20 cellular contexts compared by ENCODE assay signal in genomic region chr4:142977182-142977581, GRCh38.
DNase-seq lines count a peak whose midpoint lies in the region; ATAC-seq, FAIRE-seq and TF ChIP-seq lines count a peak whose summit lies in the region.
"Had no signal": no experiment of that assay in that cellular context is flagged by ENCODE, and none has a peak within 500 bp of the region (broad histone marks: within the 10 kb centered on the region; RNA-seq: fewer than 3 reads in every experiment).

No MANE protein-coding gene starts in this region.

- no peak overlapping the region for H3K27ac ChIP-seq in A549
- H3K27ac ChIP-seq in IMR-90 (ENCODE audit: insufficient read depth, low read length) = no peak overlapping the region
- H3K27ac ChIP-seq in H1 (ENCODE audit: low read depth, low read length) = no peak overlapping the region
- H3K27ac ChIP-seq in small intestine (ENCODE audit: low read depth in 1 of 2, low read length in 1 of 2) = no peak overlapping the region
- no peak overlapping the region for H3K27ac ChIP-seq in colonic mucosa
- H3K27ac ChIP-seq: BLaER1 treated with 17β-estradiol and CSF1 and Interleukin-3, amounts not matched to agents 10 nM and 100 nM; C4-2B had no signal

- H2BK20ac ChIP-seq in IMR-90 (ENCODE audit: low read depth, low read length) (no peak overlapping the region), H1 (ENCODE audit: low read length) (no peak overlapping the region)

- no peaks in the 10 kb centered on the region for H3K36me3 ChIP-seq in IMR-90 (ENCODE audit: control insufficient read depth, insufficient read depth, low read length)
- no peaks in the 10 kb centered on the region for H3K36me3 ChIP-seq in H1 (ENCODE audit: control insufficient read depth in 2 of 4, insufficient read depth in 4 of 4, low read length in 3 of 4)
- H3K36me3 ChIP-seq in small intestine (ENCODE audit: control insufficient read depth in 2 of 2, insufficient read depth in 2 of 2, low read length in 2 of 2) = no peaks in the 10 kb centered on the region
- H3K36me3 ChIP-seq in colonic mucosa = no peaks in the 10 kb centered on the region
- H3K36me3 ChIP-seq: BLaER1 treated with 17β-estradiol and CSF1 and Interleukin-3, amounts not matched to agents 10 nM and 100 nM had no signal

- no peak overlapping the region for H2AK9ac ChIP-seq in IMR-90 (replicated peaks; ENCODE audit: low read depth, low read length, poor library complexity)

- no peak overlapping the region for H2BK12ac ChIP-seq in H1 (ENCODE audit: low read depth, low read length)

- TF ChIP-seq EP300 in A549 (IDR thresholded peaks at IDR 0.05) = no peak
- no peak for TF ChIP-seq EP300 in H1 (IDR thresholded peaks at IDR 0.05; ENCODE audit: borderline replicate concordance in 1 of 2, low read depth in 2 of 2, low read length in 2 of 2)

- H3K23me2 ChIP-seq in H1 (ENCODE audit: low read depth, low read length) = no peaks in the 10 kb centered on the region

- H3K4me2 ChIP-seq in A549 = no peak overlapping the region
- H3K4me2 ChIP-seq in IMR-90 (ENCODE audit: low read depth, low read length) = no peak overlapping the region
- H3K4me2 ChIP-seq in H1 (ENCODE audit: insufficient read depth in 1 of 2, low read depth in 2 of 2, low read length in 2 of 2) = no peak overlapping the region

- no peak overlapping the region for H3K9ac ChIP-seq in IMR-90 (ENCODE audit: low read depth, low read length)
- no peak overlapping the region for H3K9ac ChIP-seq in H1 (replicated peaks in 1 of 4; ENCODE audit: extremely low read depth in 1 of 4, low read depth in 3 of 4, low read length in 3 of 4)
- no peak overlapping the region for H3K9ac ChIP-seq in colonic mucosa (ENCODE audit: low read depth in 2 of 2, low read length in 2 of 2)
- H3K9ac ChIP-seq: BLaER1 treated with 17β-estradiol and CSF1 and Interleukin-3, amounts not matched to agents 10 nM and 100 nM had no signal

- FAIRE-seq in A549 (lab: Jason Lieb, UNC) (no peak), H1 (lab: Jason Lieb, UNC) (no peak), small intestine (lab: Jason Lieb, UNC) (peak; percentile 65)
- FAIRE-seq: D721Med, GM12891, GM19239 had no signal

- H3K56ac ChIP-seq in IMR-90 (ENCODE audit: extremely low read depth, insufficient read depth, low read length) (no peak overlapping the region), H1 (replicated peaks; ENCODE audit: insufficient read length, low read depth, low read length) (no peak overlapping the region)

- H2BK15ac ChIP-seq in IMR-90 (ENCODE audit: low read depth, low read length) (no peak overlapping the region), H1 (ENCODE audit: low read length) (no peak overlapping the region)

- H2AK5ac ChIP-seq in IMR-90 (ENCODE audit: low read depth, low read length) (no peak overlapping the region), H1 (ENCODE audit: low read depth, low read length) (no peak overlapping the region)

- no peak overlapping the region for H3K4me3 ChIP-seq in A549
- H3K4me3 ChIP-seq in IMR-90 (ENCODE audit: insufficient read depth, low read depth, low read length) = no peak overlapping the region
- H3K4me3 ChIP-seq in H1 (ENCODE audit: extremely low read depth in 1 of 4, insufficient read depth in 2 of 4, low read depth in 3 of 4, low read length in 4 of 4) = no peak overlapping the region
- no peak overlapping the region for H3K4me3 ChIP-seq in small intestine (ENCODE audit: low read depth in 1 of 2, low read length in 2 of 2)
- no peak overlapping the region for H3K4me3 ChIP-seq in colonic mucosa
- H3K4me3 ChIP-seq: BLaER1 treated with 17β-estradiol and CSF1 and Interleukin-3, amounts not matched to agents 10 nM and 100 nM had no signal

- no peaks in the 10 kb centered on the region for H3K27me3 ChIP-seq in IMR-90 (ENCODE audit: control insufficient read depth, insufficient read depth, low read length)
- no peaks in the 10 kb centered on the region for H3K27me3 ChIP-seq in H1 (replicated peaks in 1 of 4; ENCODE audit: control insufficient read depth in 3 of 4, extremely low read depth in 1 of 4, insufficient read depth in 3 of 4, low read length in 3 of 4)
- no peaks in the 10 kb centered on the region for H3K27me3 ChIP-seq in small intestine (ENCODE audit: control insufficient read depth in 2 of 2, insufficient read depth in 2 of 2, low read length in 2 of 2)
- H3K27me3 ChIP-seq in colonic mucosa = no peaks in the 10 kb centered on the region
- H3K27me3 ChIP-seq: BLaER1 treated with 17β-estradiol and CSF1 and Interleukin-3, amounts not matched to agents 10 nM and 100 nM had no signal

- H4K91ac ChIP-seq in IMR-90 (ENCODE audit: insufficient read depth, low read depth, low read length) (no peak overlapping the region), H1 (replicated peaks; ENCODE audit: insufficient read length, low read length) (no peak overlapping the region)

- H2BK120ac ChIP-seq in IMR-90 (ENCODE audit: low read depth, low read length) (no peak overlapping the region), H1 (replicated peaks; ENCODE audit: low read depth, low read length) (no peak overlapping the region)

- no peak overlapping the region for H3K18ac ChIP-seq in IMR-90 (ENCODE audit: low read depth, low read length)
- H3K18ac ChIP-seq in H1 (ENCODE audit: extremely low read depth, low read length) = no peak overlapping the region

- intact Hi-C loops in IMR-90 (cut with micrococcal nuclease) = no loop called here
- intact Hi-C loops in colonic mucosa (cut with DNase I) = no loop called here

- no peak for ATAC-seq in A549
- ATAC-seq in IMR-90 (ENCODE audit: low read depth) = no peak
- ATAC-seq in HG02642 (IDR thresholded peaks at IDR 0.05; ENCODE audit: poor library complexity, unreplicated experiment) = no peak
- ATAC-seq: CD8-positive, alpha-beta T cell had no signal

- no peak overlapping the region for H3K4ac ChIP-seq in IMR-90 (ENCODE audit: low read depth, low read length)
- no peak overlapping the region for H3K4ac ChIP-seq in H1 (replicated peaks; ENCODE audit: insufficient read length, low read depth, low read length)

- CTCF ChIA-PET in A549 (lab: Yijun Ruan, JAX) = no interaction called here
- CTCF ChIA-PET in IMR-90 (lab: Yijun Ruan, JAX) = interaction anchor here (1.3 kb wide), 1 partner anchor 17 kb away, joined by 5 read pairs; no protein-coding TSS in a partner anchor
- CTCF ChIA-PET in H1 (lab: Charles Lee; ENCODE audit: partially characterized antibody) = interaction anchor here (1.1 kb wide), 1 partner anchor 48 kb away, joined by 3 read pairs; no protein-coding TSS in a partner anchor

- H4K5ac ChIP-seq in IMR-90 (ENCODE audit: low read depth, low read length) = no peak overlapping the region
- H4K5ac ChIP-seq in H1 (ENCODE audit: insufficient read length, low read depth, low read length) = no peak overlapping the region

- in situ Hi-C loops in IMR-90 (cut with MboI; ENCODE audit: low sequenced_read_pairs) = no loop called here

- 49% methylated on average over 1 of the region's 1 CpG for WGBS in A549 (ENCODE audit: missing lambda C conversion rate)
- WGBS in IMR-90 (ENCODE audit: extremely low coverage in 2 of 2, insufficient read length in 1 of 2), 2 experiments = no CpG with 5 or more reads among the region's 1 CpG
- WGBS in H1 (ENCODE audit: extremely low coverage in 1 of 2, insufficient coverage in 1 of 2, insufficient read length in 1 of 2, insufficient replicate concordance in 2 of 2, low coverage in 1 of 2, low lambda C conversion rate in 2 of 2, missing lambda C conversion rate in 1 of 2), 2 experiments = 100% methylated on average over 1 of the region's 1 CpG; no CpG with 5 or more reads in 1 of the 2 experiments
- 90 to 97% (median 90%) methylated on average over 1 of the region's 1 CpG for WGBS in small intestine, 3 donors

- BruUV-seq in IMR-90 (replicated peaks; lab: Mats Ljungman, UMichigan) = no TSS peak

- H3K79me1 ChIP-seq in IMR-90 (ENCODE audit: low read depth in 1 of 2, low read length in 2 of 2) (no peaks in the 10 kb centered on the region), H1 (ENCODE audit: low read depth, low read length) (no peaks in the 10 kb centered on the region)

- H3K4me1 ChIP-seq in A549 = no peaks in the 10 kb centered on the region
- H3K4me1 ChIP-seq in IMR-90 (ENCODE audit: control insufficient read depth, insufficient read depth, low read length) = no peaks in the 10 kb centered on the region
- no peaks in the 10 kb centered on the region for H3K4me1 ChIP-seq in H1 (replicated peaks in 1 of 4; ENCODE audit: control insufficient read depth in 3 of 4, insufficient read depth in 4 of 4, low read length in 3 of 4)
- no peaks in the 10 kb centered on the region for H3K4me1 ChIP-seq in small intestine (ENCODE audit: control insufficient read depth in 2 of 2, insufficient read depth in 1 of 2, low read depth in 1 of 2, low read length in 1 of 2)
- H3K4me1 ChIP-seq in colonic mucosa = no peaks in the 10 kb centered on the region
- H3K4me1 ChIP-seq: Caco-2 had no signal

- H2AFZ ChIP-seq in IMR-90 (replicated peaks; ENCODE audit: low read length, poor library complexity) (no peak overlapping the region), H1 (ENCODE audit: low read length) (no peak overlapping the region)

- H4K8ac ChIP-seq in IMR-90 (ENCODE audit: low read depth in 2 of 2, low read length in 2 of 2) (no peak overlapping the region), H1 (ENCODE audit: extremely low read depth, insufficient read depth, low read length) (no peak overlapping the region)

- TF ChIP-seq CTCF in A549 (IDR thresholded peaks at IDR 0.05) = no peak
- no peak for TF ChIP-seq CTCF in IMR-90 (conservative IDR thresholded peaks at IDR 0.05; ENCODE audit: low read depth, low read length)
- TF ChIP-seq CTCF in H1 (IDR thresholded peaks at IDR 0.05; ENCODE audit: control extremely low read depth in 1 of 3, insufficient read depth in 1 of 3, low read depth in 1 of 3, low read length in 3 of 3) = no peak
- no peak for TF ChIP-seq CTCF in colonic mucosa (IDR thresholded peaks at IDR 0.05)

- H4K20me1 ChIP-seq in IMR-90 (ENCODE audit: insufficient read depth, low read length) (no peaks in the 10 kb centered on the region), H1 (replicated peaks in 1 of 2; ENCODE audit: control insufficient read depth in 1 of 2, insufficient read depth in 2 of 2, low read length in 2 of 2) (no peaks in the 10 kb centered on the region)
- H4K20me1 ChIP-seq: BLaER1 treated with 17β-estradiol and CSF1 and Interleukin-3, amounts not matched to agents 10 nM and 100 nM had no signal

- H3K23ac ChIP-seq in IMR-90 (ENCODE audit: low read depth, low read length) (no peak overlapping the region), H1 (ENCODE audit: insufficient read length) (no peak overlapping the region)

- no peak for TF ChIP-seq RAD21 in A549 (conservative IDR thresholded peaks at IDR 0.05 in 1 of 2, IDR thresholded peaks at IDR 0.05 in 1 of 2)
- no peak for TF ChIP-seq RAD21 in IMR-90 (IDR thresholded peaks at IDR 0.05; ENCODE audit: low read length)
- TF ChIP-seq RAD21 in H1 (IDR thresholded peaks at IDR 0.05 in 1 of 2, conservative IDR thresholded peaks at IDR 0.05 in 1 of 2; ENCODE audit: low read depth in 2 of 2, low read length in 2 of 2) = no peak

- H3K79me2 ChIP-seq in H1 (ENCODE audit: control insufficient read depth in 1 of 2, insufficient read depth in 2 of 2, low read length in 2 of 2) = no peaks in the 10 kb centered on the region

- H3K9me3 ChIP-seq in A549 (no peaks in the 10 kb centered on the region), IMR-90 (ENCODE audit: control insufficient read depth, insufficient read depth, low read length) (no peaks in the 10 kb centered on the region), H1 (ENCODE audit: insufficient read depth in 2 of 2, low read depth in 1 of 2, low read length in 1 of 2) (no peaks in the 10 kb centered on the region), small intestine (ENCODE audit: control insufficient read depth, low read depth) (no peaks in the 10 kb centered on the region), colonic mucosa (no peaks in the 10 kb centered on the region)
- H3K9me3 ChIP-seq: BLaER1 treated with 17β-estradiol and CSF1 and Interleukin-3, amounts not matched to agents 10 nM and 100 nM; Caco-2 had no signal

- H3K14ac ChIP-seq in IMR-90 (replicated peaks; ENCODE audit: low read depth, low read length) (no peak overlapping the region), H1 (ENCODE audit: insufficient read length) (no peak overlapping the region)

- POLR2A ChIA-PET in A549 (lab: Yijun Ruan, JAX) (no interaction called here), IMR-90 (lab: Charles Lee; ENCODE audit: unreplicated experiment) (no interaction called here), H1 (lab: Charles Lee; ENCODE audit: partially characterized antibody) (no interaction called here)

- TF ChIP-seq POLR2A in A549 (IDR thresholded peaks at IDR 0.05; ENCODE audit: low read length) = no peak
- no peak for TF ChIP-seq POLR2A in IMR-90 (IDR thresholded peaks at IDR 0.05; ENCODE audit: low read depth, low read length)
- TF ChIP-seq POLR2A in H1 (IDR thresholded peaks at IDR 0.05; ENCODE audit: control extremely low read depth in 1 of 2, low read depth in 2 of 2, low read length in 2 of 2) = no peak

- no peaks in the 10 kb centered on the region for H3K9me1 ChIP-seq in IMR-90 (ENCODE audit: insufficient read depth, low read length)

- H2BK5ac ChIP-seq in IMR-90 (ENCODE audit: low read depth, low read length, poor library complexity, severe bottlenecking) (no peak overlapping the region), H1 (ENCODE audit: low read depth, low read length) (no peak overlapping the region)

- dilution Hi-C loops in IMR-90 (cut with HindIII; ENCODE audit: low sequenced_read_pairs, unreplicated experiment) = no loop called here

- DNase-seq in A549 (ENCODE audit: low read depth in 1 of 2, low spot score in 1 of 2) = no peak
- no peak for DNase-seq in IMR-90
- DNase-seq in H1 (ENCODE audit: low read depth in 1 of 2, low spot score in 2 of 2) = no peak
- no peak for DNase-seq in small intestine
- no peak for DNase-seq in NCI-H2081 (lab: John Stamatoyannopoulos, UW)
- DNase-seq in colonic mucosa = no peak
- DNase-seq: 8988T; AML-193; Caco-2; Calu3; CD4-positive, alpha-beta T cell; CD8-positive, alpha-beta T cell; DMS79 treated with DMSO at 0.1 percent for 48 hours; GF-D8 had no signal

Comparison
In these comparisons a context has a peak if more than half of its experiments do, and no peak if none do; other contexts are left out.
1. Of the 18 proteins assayed by ChIP-seq in both H1 and A549: peak only in H1: none; only in A549: none; in both: MAFK; in neither: 17.